Comparison of ENCODE assay signal across 18 cellular contexts in genomic region chr1:43309626-43310025, GRCh38. TPM values are rescaled to one million over a fixed set of nuclear protein-coding genes. Genes with fewer than 3 reads are reported as not detected.
DNase-seq lines count a peak whose midpoint lies in the region; ATAC-seq, FAIRE-seq and TF ChIP-seq lines count a peak whose summit lies in the region.
"Had no signal": no experiment of that assay in that cellular context is flagged by ENCODE, and none has a peak within 500 bp of the region (broad histone marks: within the 10 kb centered on the region; RNA-seq: fewer than 3 reads in every experiment).

No MANE protein-coding gene starts in this region.

- CTCF ChIA-PET in RWPE1 (lab: Yijun Ruan, JAX) = no interaction called here

- H3K27ac ChIP-seq in RWPE1 = no peak overlapping the region
- no peak overlapping the region for H3K27ac ChIP-seq in aorta (ENCODE audit: low read depth in 1 of 2, low read length in 2 of 2)
- H3K27ac ChIP-seq: BLaER1 had no signal

- TF ChIP-seq POLR2A in H54 (IDR thresholded peaks at IDR 0.05; ENCODE audit: low read depth, low read length) (no peak), GM12891 (IDR thresholded peaks at IDR 0.05; ENCODE audit: low read depth, low read length) (no peak)

- H3K4me3 Mint-ChIP-seq in neural crest cell = no peak overlapping the region
- H3K4me3 Mint-ChIP-seq: CD8-positive, alpha-beta memory T cell; H9 had no signal

- no peaks in the 10 kb centered on the region for H3K4me1 ChIP-seq in aorta (ENCODE audit: control insufficient read depth in 1 of 2, insufficient read depth in 2 of 2, low read length in 2 of 2)

- peak overlapping the region; percentile 27 for H3K27ac Mint-ChIP-seq in neural crest cell (ENCODE audit: unreplicated experiment)
- H3K27ac Mint-ChIP-seq: H9 had no signal

- intact Hi-C loops in aorta (cut with DNase I) (no loop called here), head of caudate nucleus (cut with DNase I) (no loop called here)

- TF ChIP-seq CTCF in RWPE1 (conservative IDR thresholded peaks at IDR 0.05; ENCODE audit: low read depth) (no peak), neural crest cell (conservative IDR thresholded peaks at IDR 0.05) (no peak)

- no peak for ATAC-seq in aorta (ENCODE audit: low FRiP score)

- H3K27me3 Mint-ChIP-seq in neural crest cell (ENCODE audit: low read depth) = no peaks in the 10 kb centered on the region

- no peaks in the 10 kb centered on the region for H3K9me3 ChIP-seq in aorta (ENCODE audit: control insufficient read depth, low read length)
- H3K9me3 ChIP-seq: BLaER1, MG63 had no signal

- peaks cover 16% of the 10 kb centered on the region for H3K4me1 Mint-ChIP-seq in neural crest cell
- H3K4me1 Mint-ChIP-seq: CD8-positive, alpha-beta memory T cell had no signal

- POLR2A ChIA-PET in RWPE1 (lab: Yijun Ruan, JAX; ENCODE audit: low non-redundant PET) = no interaction called here

- no peaks in the 10 kb centered on the region for H3K27me3 ChIP-seq in aorta (ENCODE audit: control insufficient read depth in 1 of 2, insufficient read depth in 2 of 2, low read length in 1 of 2)
- H3K27me3 ChIP-seq: BLaER1, MG63 had no signal

- H3K4me3 ChIP-seq in aorta (ENCODE audit: low read length in 2 of 2) = no peak overlapping the region
- H3K4me3 ChIP-seq: BLaER1, MG63 had no signal

- no peaks in the 10 kb centered on the region for H3K36me3 Mint-ChIP-seq in neural crest cell (ENCODE audit: low read depth)
- H3K36me3 Mint-ChIP-seq: CD8-positive, alpha-beta memory T cell had no signal

- FAIRE-seq in H54 (lab: Jason Lieb, UNC) (peak; percentile 15), GM12891 (lab: Jason Lieb, UNC) (no peak)

- 85 to 90% methylated on average over 5 of the region's 5 CpGs for WGBS in aorta, 2 donors

- DNase-seq in H54 (ENCODE audit: insufficient read length, low spot score) = peak; percentile 80
- DNase-seq in RWPE1 (ENCODE audit: low spot score) = peak; percentile 23
- DNase-seq in neural crest cell (ENCODE audit: low read depth, low spot score) = no peak
- peak; percentile 40 to 59 for DNase-seq in aorta
- no peak for DNase-seq in Kasumi-1 (lab: John Stamatoyannopoulos, UW)
- DNase-seq in GM12891 (ENCODE audit: insufficient read length, low spot score) = no peak
- no peak for DNase-seq in head of caudate nucleus
- DNase-seq: DND-41, H9, KBM-7, MG63, NCI-H1105, NCI-H1694 treated with DMSO at 0.1 percent for 48 hours, NCI-H446, NCI-H748 treated with DMSO at 0.1 percent for 48 hours had no signal

- no peaks in the 10 kb centered on the region for H3K36me3 ChIP-seq in aorta (ENCODE audit: control insufficient read depth in 1 of 2, insufficient read depth in 2 of 2, low read length in 1 of 2)
- H3K36me3 ChIP-seq: BLaER1, MG63 had no signal

- no peaks in the 10 kb centered on the region for H3K9me3 Mint-ChIP-seq in neural crest cell
- H3K9me3 Mint-ChIP-seq: CD8-positive, alpha-beta memory T cell; H9 had no signal

TF ChIP-seq in GM12891, 5 proteins besides CTCF, POLR2A, EP300 and RAD21:
- TF ChIP-seq POU2F2 (IDR thresholded peaks at IDR 0.05; ENCODE audit: low read depth, low read length) = no peak
- no peak for TF ChIP-seq SPI1 (IDR thresholded peaks at IDR 0.05; ENCODE audit: low read depth, low read length)
- TF ChIP-seq TAF1 (IDR thresholded peaks at IDR 0.05; ENCODE audit: low read depth, low read length) = no peak
- TF ChIP-seq POLR2AphosphoS5 (IDR thresholded peaks at IDR 0.05; ENCODE audit: low read depth, low read length) = no peak
- no peak for TF ChIP-seq PAX5 (IDR thresholded peaks at IDR 0.05; ENCODE audit: insufficient read depth, low read length, severe bottlenecking)

RNA-seq across cellular contexts. Expression of gene TIE1, which starts 8.8 kb away (rescaled TPM):
- 2.2 and 2.8 TPM in 2 replicates for total RNA-seq in neural crest cell
- 10 to 100 TPM; 41.0 to 65.3 TPM for total RNA-seq in aorta
- polyA plus RNA-seq in aorta = 1 to 10 TPM; 4.0 to 4.1 TPM
- 3.6 TPM for polyA plus RNA-seq in GM12891 (2012; ENCODE audit: low read depth, missing spikeins)
- polyA plus RNA-seq: CD8-positive, alpha-beta memory T cell had no signal

RNA-seq across cellular contexts. Expression of gene C1orf210, which starts 24.2 kb away (rescaled TPM):
- not detected in 2 replicates for total RNA-seq in neural crest cell
- total RNA-seq in aorta = not detected
- 1 to 10 TPM in 1 of 2 donors, not detected in 1; 2.3 TPM for polyA plus RNA-seq in aorta
- polyA plus RNA-seq in GM12891 (2012; ENCODE audit: low read depth, missing spikeins) = not detected
- total RNA-seq: CD8-positive, alpha-beta memory T cell; Right ventricle myocardium superior had no signal
- polyA plus RNA-seq: CD8-positive, alpha-beta memory T cell had no signal

RNA-seq across cellular contexts. Expression of gene MPL, which starts 28.0 kb away (rescaled TPM):
- total RNA-seq in neural crest cell (not detected in 2 replicates), aorta (under 1 TPM; 0.18 to 0.52 TPM)
- under 1 TPM in 1 of 2 donors, not detected in 1; 0.20 TPM for polyA plus RNA-seq in aorta
- not detected for polyA plus RNA-seq in GM12891 (2012; ENCODE audit: low read depth, missing spikeins)
- total RNA-seq: CD8-positive, alpha-beta memory T cell; H9 had no signal
- polyA plus RNA-seq: CD8-positive, alpha-beta memory T cell had no signal

RNA-seq across cellular contexts. Expression of gene TMEM125, which starts 39.8 kb away (rescaled TPM):
- total RNA-seq in neural crest cell = 0.14 TPM in 1 of 2 replicates, not detected in the other
- not detected for total RNA-seq in aorta
- 1 to 10 TPM in 1 of 2 donors, not detected in 1; 6.1 TPM for polyA plus RNA-seq in aorta
- polyA plus RNA-seq in GM12891 (2012; ENCODE audit: low read depth, missing spikeins) = not detected
- total RNA-seq: CD8-positive, alpha-beta memory T cell; Right ventricle myocardium superior had no signal
- polyA plus RNA-seq: CD8-positive, alpha-beta memory T cell had no signal

RNA-seq across cellular contexts. Expression of gene CDC20, which starts 49.2 kb away (rescaled TPM):
- 180 and 196 TPM in 2 replicates for total RNA-seq in neural crest cell
- 1 to 10 TPM in 1 of 2 donors, under 1 TPM in 1; 0.68 to 1.1 TPM for total RNA-seq in aorta
- polyA plus RNA-seq in aorta = 1 to 10 TPM in 1 of 2 donors, under 1 TPM in 1; 0.36 to 1.0 TPM
- 64.3 TPM for polyA plus RNA-seq in GM12891 (2012; ENCODE audit: low read depth, missing spikeins)

Comparison
In these comparisons a context has a peak if more than half of its experiments do, and no peak if none do; other contexts are left out.
1. DNase-seq: peak in H54 (single experiment), RWPE1 (single experiment) and aorta (2 of 2); none in neural crest cell (single experiment), Kasumi-1 (0 of 2), GM12891 (single experiment) and head of caudate nucleus (0 of 42).
2. RNA of gene TIE1, which starts 8.8 kb away (total RNA-seq): 41.0 to 65.3 TPM in aorta; 2.2 to 2.8 TPM in neural crest cell; every median in the first group is over 10 times any median in the second.